In genomic region chr6:157879873-157880254, GRCh38 we compare ENCODE assay signal across 9 cellular contexts. TPM values are rescaled to one million over a fixed set of nuclear protein-coding genes. Genes with fewer than 3 reads are reported as not detected.
A peak's percentile ranks its signal among the peaks of the same experiment; 100 is the strongest.
DNase-seq lines count a peak whose midpoint lies in the region; ATAC-seq and TF ChIP-seq lines count a peak whose summit lies in the region.
"Had no signal": no experiment of that assay in that cellular context is flagged by ENCODE, and none has a peak within 500 bp of the region (broad histone marks: within the 10 kb centered on the region; RNA-seq: fewer than 3 reads in every experiment).

No MANE protein-coding gene starts in this region.

- 79% methylated on average over 2 of the region's 2 CpGs for WGBS in suprapubic skin

- no peak for TF ChIP-seq POLR2A in suprapubic skin (IDR thresholded peaks at IDR 0.05)

- ATAC-seq in GM19035 (IDR thresholded peaks at IDR 0.05; ENCODE audit: unreplicated experiment), result peak; percentile 40

- H3K9me3 ChIP-seq in HEK293 (ENCODE audit: control insufficient read depth, insufficient read depth, low read depth, low read length) (no peaks in the 10 kb centered on the region), suprapubic skin (no peaks in the 10 kb centered on the region)
- H3K9me3 ChIP-seq: neutrophil had no signal

- no peaks in the 10 kb centered on the region for H3K27me3 ChIP-seq in suprapubic skin
- H3K27me3 ChIP-seq: neutrophil had no signal

- DNase-seq in NCI-H128 (lab: John Stamatoyannopoulos, UW; ENCODE audit: unreplicated experiment) (peak; percentile 6), midbrain (lab: John Stamatoyannopoulos, UW) (peak; percentile 62), DMS 273 treated with DMSO at 0.1 percent for 48 hours (lab: John Stamatoyannopoulos, UW) (no peak), suprapubic skin (ENCODE audit: low spot score in 2 of 2) (no peak), NCI-H2081 treated with DMSO at 0.1 percent for 48 hours (lab: John Stamatoyannopoulos, UW) (no peak), SHP77 (lab: John Stamatoyannopoulos, UW) (no peak)

- H3K36me3 ChIP-seq in HEK293 (ENCODE audit: control insufficient read depth in 2 of 2, insufficient read depth in 1 of 2, low read length in 2 of 2) (peaks cover 22 to 50% of the 10 kb centered on the region in 2 experiments), suprapubic skin (peaks cover 46% of the 10 kb centered on the region)
- H3K36me3 ChIP-seq: neutrophil had no signal

- TF ChIP-seq CTCF in HEK293 (tag by site-specific recombination; IDR thresholded peaks at IDR 0.05) (no peak), suprapubic skin (IDR thresholded peaks at IDR 0.05) (no peak)

- CTCF ChIA-PET in HEK293 (lab: Yijun Ruan, JAX), result interaction anchor here (0.9 to 8.2 kb wide), 2 partner anchors 51 to 119 kb away, joined by 3 to 143 read pairs; no protein-coding TSS in a partner anchor

- H3K4me3 ChIP-seq in HEK293 (ENCODE audit: low read depth, low read length) (no peak overlapping the region), suprapubic skin (no peak overlapping the region)

- no peaks in the 10 kb centered on the region for H3K4me1 ChIP-seq in HEK293 (ENCODE audit: control insufficient read depth, insufficient read depth, low read length)
- H3K4me1 ChIP-seq in suprapubic skin, result no peaks in the 10 kb centered on the region

- POLR2A ChIA-PET in HEK293 (lab: Yijun Ruan, JAX), result no interaction called here

- TF ChIP-seq EP300 in suprapubic skin (IDR thresholded peaks at IDR 0.05), result no peak

- H3K27ac ChIP-seq in HEK293 (ENCODE audit: extremely low read depth, low read depth, low read length) (no peak overlapping the region), suprapubic skin (no peak overlapping the region)
- H3K27ac ChIP-seq: neutrophil had no signal

TF ChIP-seq in HEK293, 187 proteins besides CTCF, POLR2A, EP300 and RAD21:
- TF ChIP-seq ZNF280D (tag by site-specific recombination; IDR thresholded peaks at IDR 0.05) (no peak), ZNF24 (tag by site-specific recombination; IDR thresholded peaks at IDR 0.05) (no peak), ZFP37 (tag by site-specific recombination; IDR thresholded peaks at IDR 0.05) (no peak), ZNF214 (tag by site-specific recombination; IDR thresholded peaks at IDR 0.05; ENCODE audit: borderline replicate concordance) (no peak), PRDM6 (tag by site-specific recombination; IDR thresholded peaks at IDR 0.05) (0 out of 2 replicates have a peak, but pooled peaks have one; percentile 2), ZNF521 (tag by site-specific recombination; IDR thresholded peaks at IDR 0.05) (no peak)
- TF ChIP-seq, protein P1, sequence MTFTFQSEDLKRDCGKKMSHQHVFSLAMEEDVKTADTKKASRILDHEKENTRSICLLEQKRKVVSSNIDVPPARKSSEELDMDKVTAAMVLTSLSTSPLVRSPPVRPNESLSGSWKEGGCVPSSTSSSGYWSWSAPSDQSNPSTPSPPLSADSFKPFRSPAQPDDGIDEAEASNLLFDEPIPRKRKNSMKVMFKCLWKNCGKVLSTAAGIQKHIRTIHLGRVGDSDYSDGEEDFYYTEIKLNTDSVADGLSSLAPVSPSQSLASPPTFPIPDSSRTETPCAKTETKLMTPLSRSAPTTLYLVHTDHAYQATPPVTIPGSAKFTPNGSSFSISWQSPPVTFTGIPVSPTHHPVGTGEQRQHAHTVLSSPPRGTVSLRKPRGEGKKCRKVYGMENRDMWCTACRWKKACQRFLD (tag by site-specific recombination; IDR thresholded peaks at IDR 0.05), result no peak

RNA-seq across cellular contexts. Expression of gene SNX9, which starts 56.8 kb away (rescaled TPM):
- total RNA-seq in suprapubic skin, result 10 to 100 TPM; 30.4 to 44.2 (median 35.8) TPM

Comparison
In these comparisons a context has a peak if more than half of its experiments do, and no peak if none do; other contexts are left out.
1. DNase-seq: peak in NCI-H128 (single experiment) and midbrain (single experiment); none in DMS 273 treated with DMSO at 0.1 percent for 48 hours (single experiment), suprapubic skin (0 of 2), NCI-H2081 treated with DMSO at 0.1 percent for 48 hours (single experiment) and SHP77 (0 of 2).